In the genomic region with DNA sequence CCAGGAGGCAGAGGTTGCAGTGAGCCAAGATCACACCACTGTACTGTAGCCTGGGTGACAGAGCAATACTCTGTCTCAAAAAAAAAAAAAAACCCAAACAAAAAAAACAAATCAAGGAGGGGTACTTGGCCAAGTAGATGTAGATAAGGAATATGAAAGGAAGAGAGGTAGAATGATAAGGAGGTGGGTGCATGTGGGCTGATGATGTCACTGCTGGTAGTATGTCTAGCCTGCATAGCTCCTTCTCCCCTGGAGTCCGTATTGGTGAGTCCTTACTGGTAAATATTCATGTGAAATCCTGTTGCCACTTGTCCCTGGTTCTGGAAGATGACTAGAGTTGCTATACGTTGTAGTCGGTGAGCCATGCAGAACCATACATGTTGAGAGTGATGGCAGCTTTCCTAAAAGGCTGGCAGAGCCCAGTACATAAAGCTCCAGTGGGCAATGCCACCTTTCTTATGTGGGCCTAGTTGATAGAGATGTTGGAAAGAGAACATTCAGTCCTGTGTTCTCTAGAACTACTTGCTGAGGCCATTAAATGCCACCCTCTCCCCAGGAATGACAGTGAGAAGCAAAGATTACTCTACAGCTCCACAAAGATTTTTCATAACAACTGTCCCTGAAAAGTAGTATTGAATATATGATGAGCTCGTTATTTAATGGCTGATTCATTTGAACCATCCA, we compare ENCODE assay signal across 27 cellular contexts. TPM values are rescaled to one million over a fixed set of nuclear protein-coding genes. Genes with fewer than 3 reads are reported as not detected.
DNase-seq lines count a peak whose midpoint lies in the region; ATAC-seq and TF ChIP-seq lines count a peak whose summit lies in the region.
"Had no signal": no experiment of that assay in that cellular context is flagged by ENCODE, and none has a peak within 500 bp of the region (broad histone marks: within the 10 kb centered on the region; RNA-seq: fewer than 3 reads in every experiment).

No MANE protein-coding gene starts in this region.

- H4K12ac ChIP-seq in trophoblast cell (ENCODE audit: low read depth, low read length): no peak overlapping the region

- POLR2A ChIA-PET in activated CD8-positive, alpha-beta T cell treated with anti-CD3 and anti-CD28 coated beads, Interleukin-2, amount 10 ng/mL, durations not matched to agents 7 days and 5 days (lab: Charles Lee): interaction anchor here (0.7 kb wide), 1 partner anchor 11 kb away, joined by 3 read pairs; a partner anchor contains a TSS
- POLR2A ChIA-PET in activated CD8-positive, alpha-beta T cell treated with anti-CD3 and anti-CD28 coated beads for 36 hours (lab: Charles Lee): interaction anchor here (1.5 to 2.2 kb wide), 2 partner anchors 8 to 9 kb away, joined by 4 to 7 read pairs; no protein-coding TSS in a partner anchor

- peak overlapping the region; percentile 53 for H4K8ac ChIP-seq in trophoblast cell (ENCODE audit: low read depth, low read length)

- no peaks in the 10 kb centered on the region for H3K9me3 Mint-ChIP-seq in activated CD8-positive, alpha-beta T cell treated with anti-CD3 and anti-CD28 coated beads, Interleukin-2, amount 10 ng/mL, durations not matched to agents 7 days and 5 days (ENCODE audit: insufficient read depth)
- no peaks in the 10 kb centered on the region for H3K9me3 Mint-ChIP-seq in activated CD8-positive, alpha-beta T cell treated with anti-CD3 and anti-CD28 coated beads for 36 hours
- H3K9me3 Mint-ChIP-seq: mesothelial cell of epicardium had no signal

- H3K79me2 ChIP-seq in OCI-LY1 (ENCODE audit: insufficient read depth, low read length): peaks cover 26% of the 10 kb centered on the region
- peaks cover 2% of the 10 kb centered on the region for H3K79me2 ChIP-seq in trophoblast cell (ENCODE audit: control insufficient read depth, insufficient read depth, low read length, poor library complexity)

- H3K4me1 ChIP-seq in OCI-LY1 (ENCODE audit: insufficient read depth, low read length, severe bottlenecking) (peaks cover 62% of the 10 kb centered on the region), trophoblast cell (ENCODE audit: control insufficient read depth in 1 of 2, insufficient read depth in 2 of 2, low read length in 2 of 2) (peaks cover 3 to 5% of the 10 kb centered on the region in 2 experiments)
- H3K4me1 ChIP-seq: BE2C, prostate gland had no signal

- H3K27ac Mint-ChIP-seq in activated CD8-positive, alpha-beta T cell treated with anti-CD3 and anti-CD28 coated beads, Interleukin-2, amount 10 ng/mL, durations not matched to agents 7 days and 5 days: peak overlapping the region; percentile 21
- no peak overlapping the region for H3K27ac Mint-ChIP-seq in activated CD8-positive, alpha-beta T cell treated with anti-CD3 and anti-CD28 coated beads for 36 hours
- H3K27ac Mint-ChIP-seq: mesothelial cell of epicardium had no signal

- no peaks in the 10 kb centered on the region for H3K9me3 ChIP-seq in OCI-LY1 (ENCODE audit: low read length)
- H3K9me3 ChIP-seq in trophoblast cell (ENCODE audit: insufficient read depth, low read depth, low read length): no peaks in the 10 kb centered on the region
- H3K9me3 ChIP-seq: BE2C, esophagus muscularis mucosa, HAP-1, prostate gland had no signal

- no peak overlapping the region for H2BK120ac ChIP-seq in trophoblast cell (ENCODE audit: insufficient read depth, low read length, poor library complexity)

- H3F3A ChIP-seq in OCI-LY1 (ENCODE audit: insufficient read depth, low read length): 0 out of 2 replicates have a peak, but pooled peaks cover 6% of the 10 kb centered on the region

- H3K9ac ChIP-seq in OCI-LY1 (ENCODE audit: low read length): no peak overlapping the region
- H3K9ac ChIP-seq in trophoblast cell (ENCODE audit: low read length): no peak overlapping the region

- no peak overlapping the region for H2BK5ac ChIP-seq in trophoblast cell (ENCODE audit: low read depth, low read length, poor library complexity)

- CTCF ChIA-PET in activated CD8-positive, alpha-beta T cell treated with anti-CD3 and anti-CD28 coated beads, Interleukin-2, amount 10 ng/mL, durations not matched to agents 7 days and 5 days (lab: Charles Lee): no interaction called here
- CTCF ChIA-PET in activated CD8-positive, alpha-beta T cell treated with anti-CD3 and anti-CD28 coated beads for 36 hours (lab: Charles Lee): interaction anchor here (1.0 to 2.5 kb wide), 2 partner anchors 9 to 10 kb away, joined by 3 to 12 read pairs; no protein-coding TSS in a partner anchor

- no peak for ATAC-seq in activated CD8-positive, alpha-beta T cell treated with anti-CD3 and anti-CD28 coated beads, Interleukin-2, amount 10 ng/mL, durations not matched to agents 7 days and 5 days
- ATAC-seq in activated CD8-positive, alpha-beta T cell treated with anti-CD3 and anti-CD28 coated beads for 36 hours: no peak
- ATAC-seq in HG02870 (IDR thresholded peaks at IDR 0.05; ENCODE audit: unreplicated experiment) (no peak), GM21367 (IDR thresholded peaks at IDR 0.05; ENCODE audit: unreplicated experiment) (no peak)
- ATAC-seq: left colon had no signal

- no peaks in the 10 kb centered on the region for H4K20me1 ChIP-seq in OCI-LY1 (ENCODE audit: insufficient read depth, low read length)

- H3K79me1 ChIP-seq in trophoblast cell (ENCODE audit: low read length): peaks cover 4% of the 10 kb centered on the region

- no peak overlapping the region for H3K14ac ChIP-seq in trophoblast cell (ENCODE audit: low read length)

- WGBS in trophoblast cell (ENCODE audit: extremely low coverage, insufficient coverage, insufficient read length): no CpG with 5 or more reads among the region's 4 CpGs

- H2BK12ac ChIP-seq in trophoblast cell (ENCODE audit: low read length): peak overlapping the region; percentile 13

- peak overlapping the region; percentile 69 for H3K23ac ChIP-seq in trophoblast cell (ENCODE audit: low read length)

- no peak overlapping the region for H3K4ac ChIP-seq in trophoblast cell (ENCODE audit: low read depth, low read length)

- no peak overlapping the region for H3K4me3 ChIP-seq in OCI-LY1 (ENCODE audit: low read depth, low read length, poor library complexity, severe bottlenecking)
- no peak overlapping the region for H3K4me3 ChIP-seq in epithelial cell of esophagus (ENCODE audit: low read length)
- no peak overlapping the region for H3K4me3 ChIP-seq in trophoblast cell (ENCODE audit: low read depth, low read length)
- H3K4me3 ChIP-seq: esophagus muscularis mucosa, HAP-1, prostate gland, smooth muscle cell had no signal

- H3K36me3 ChIP-seq in OCI-LY1 (ENCODE audit: insufficient read depth, low read length) (no peaks in the 10 kb centered on the region), trophoblast cell (ENCODE audit: control insufficient read depth in 1 of 2, insufficient read depth in 2 of 2, low read length in 2 of 2) (no peaks in the 10 kb centered on the region)
- H3K36me3 ChIP-seq: BE2C, esophagus muscularis mucosa, HAP-1, prostate gland had no signal

- no peak for TF ChIP-seq CTCF in activated CD8-positive, alpha-beta T cell treated with anti-CD3 and anti-CD28 coated beads for 36 hours (IDR thresholded peaks at IDR 0.05)
- TF ChIP-seq CTCF in OCI-LY1 (IDR thresholded peaks at IDR 0.05; ENCODE audit: low read length) (no peak), epithelial cell of esophagus (IDR thresholded peaks at IDR 0.05; ENCODE audit: insufficient read depth, low read depth, low read length, missing control alignments) (no peak)

- H3K27ac ChIP-seq in OCI-LY1 (ENCODE audit: low read depth, low read length, poor library complexity, severe bottlenecking): peak overlapping the region; percentile 20
- no peak overlapping the region for H3K27ac ChIP-seq in trophoblast cell (ENCODE audit: low read depth, low read length)
- H3K27ac ChIP-seq: esophagus muscularis mucosa, prostate gland had no signal

- DNase-seq in activated CD8-positive, alpha-beta T cell treated with anti-CD3 and anti-CD28 coated beads, Interleukin-2, amount 10 ng/mL, durations not matched to agents 7 days and 5 days: no peak
- DNase-seq in activated CD8-positive, alpha-beta T cell treated with anti-CD3 and anti-CD28 coated beads for 36 hours: no peak
- DNase-seq in epithelial cell of esophagus (ENCODE audit: low read depth): peak; percentile 88
- DNase-seq in trophoblast cell: peak; percentile 77 to 80
- no peak for DNase-seq in NCI-H526 treated with DMSO at 0.1 percent for 48 hours (lab: John Stamatoyannopoulos, UW)
- DNase-seq: activated CD8-positive, alpha-beta memory T cell treated with anti-CD3 and anti-CD28 coated beads, Interleukin-2, amount 50 U/mL, for 48 hours; activated gamma-delta T cell treated with Interleukin-2 at 50 U/mL for 16 hours; amygdala; BE2C; caudate nucleus; left colon; NCI-H1092; NCI-H2029; NCI-H446; stimulated activated CD4-positive, alpha-beta T cell treated with anti-CD3 and anti-CD28 coated beads, Interleukin-2, amount 100 ng/mL, for 48 hours had no signal

- H3K4me3 Mint-ChIP-seq in activated CD8-positive, alpha-beta T cell treated with anti-CD3 and anti-CD28 coated beads, Interleukin-2, amount 10 ng/mL, durations not matched to agents 7 days and 5 days: no peak overlapping the region
- H3K4me3 Mint-ChIP-seq in activated CD8-positive, alpha-beta T cell treated with anti-CD3 and anti-CD28 coated beads for 36 hours: no peak overlapping the region
- H3K4me3 Mint-ChIP-seq: mesothelial cell of epicardium had no signal

- H3K9me2 ChIP-seq in OCI-LY1 (ENCODE audit: low read depth, low read length): no peaks in the 10 kb centered on the region

- H3K4me2 ChIP-seq in OCI-LY1 (ENCODE audit: low read length) (no peak overlapping the region), trophoblast cell (ENCODE audit: low read length) (no peak overlapping the region)
- H3K4me2 ChIP-seq: smooth muscle cell had no signal

- H2AFZ ChIP-seq in OCI-LY1 (ENCODE audit: low read length) (no peak overlapping the region), trophoblast cell (ENCODE audit: insufficient read depth, low read length, poor library complexity) (no peak overlapping the region)

- no peak overlapping the region for H2AK5ac ChIP-seq in trophoblast cell (ENCODE audit: low read length)

- intact Hi-C loops in activated CD8-positive, alpha-beta T cell treated with anti-CD3 and anti-CD28 coated beads for 36 hours (cut with micrococcal nuclease): no loop called here

- H3K27me3 Mint-ChIP-seq in activated CD8-positive, alpha-beta T cell treated with anti-CD3 and anti-CD28 coated beads, Interleukin-2, amount 10 ng/mL, durations not matched to agents 7 days and 5 days (ENCODE audit: low read depth): no peaks in the 10 kb centered on the region
- H3K27me3 Mint-ChIP-seq in activated CD8-positive, alpha-beta T cell treated with anti-CD3 and anti-CD28 coated beads for 36 hours: no peaks in the 10 kb centered on the region

- H3K36me3 Mint-ChIP-seq in activated CD8-positive, alpha-beta T cell treated with anti-CD3 and anti-CD28 coated beads, Interleukin-2, amount 10 ng/mL, durations not matched to agents 7 days and 5 days (ENCODE audit: low read depth): peaks cover 37% of the 10 kb centered on the region
- peaks cover 3% of the 10 kb centered on the region for H3K36me3 Mint-ChIP-seq in activated CD8-positive, alpha-beta T cell treated with anti-CD3 and anti-CD28 coated beads for 36 hours (ENCODE audit: low read depth)
- H3K36me3 Mint-ChIP-seq: mesothelial cell of epicardium had no signal

- peaks cover 63% of the 10 kb centered on the region for H3K4me1 Mint-ChIP-seq in activated CD8-positive, alpha-beta T cell treated with anti-CD3 and anti-CD28 coated beads, Interleukin-2, amount 10 ng/mL, durations not matched to agents 7 days and 5 days (ENCODE audit: low read depth)
- peaks cover 44% of the 10 kb centered on the region for H3K4me1 Mint-ChIP-seq in activated CD8-positive, alpha-beta T cell treated with anti-CD3 and anti-CD28 coated beads for 36 hours (ENCODE audit: low read depth)

- H4K91ac ChIP-seq in trophoblast cell (ENCODE audit: low read depth, low read length): peak overlapping the region; percentile 64

- no peak overlapping the region for H3K18ac ChIP-seq in trophoblast cell (ENCODE audit: low read length)

- no peaks in the 10 kb centered on the region for H3K27me3 ChIP-seq in OCI-LY1 (ENCODE audit: insufficient read depth, low read length)
- no peaks in the 10 kb centered on the region for H3K27me3 ChIP-seq in trophoblast cell (ENCODE audit: insufficient read depth, low read length)
- H3K27me3 ChIP-seq: BE2C, esophagus muscularis mucosa had no signal

RNA-seq across cellular contexts. Expression of a gene that starts 11.0 kb away (rescaled TPM):
- 100 to 1,000 TPM; 112 to 120 TPM for total RNA-seq in activated CD8-positive, alpha-beta T cell treated with anti-CD3 and anti-CD28 coated beads, Interleukin-2, amount 10 ng/mL, durations not matched to agents 7 days and 5 days
- total RNA-seq in activated CD8-positive, alpha-beta T cell treated with anti-CD3 and anti-CD28 coated beads for 36 hours: 10 to 100 TPM; 18.6 to 28.8 TPM
- polyA plus RNA-seq in trophoblast cell (2013): 16.7 and 17.5 TPM in 2 replicates

RNA-seq across cellular contexts. Expression of a gene that starts 39.2 kb away (rescaled TPM):
- total RNA-seq in activated CD8-positive, alpha-beta T cell treated with anti-CD3 and anti-CD28 coated beads, Interleukin-2, amount 10 ng/mL, durations not matched to agents 7 days and 5 days: not detected
- not detected for total RNA-seq in activated CD8-positive, alpha-beta T cell treated with anti-CD3 and anti-CD28 coated beads for 36 hours
- polyA plus RNA-seq in trophoblast cell (2013): not detected in 2 replicates
- total RNA-seq: esophagus muscularis mucosa, left colon, LHCN-M2, mesothelial cell of epicardium, RPMI7951, smooth muscle cell, ureter had no signal
- polyA plus RNA-seq: neural cell had no signal

Comparison
In these comparisons a context has a peak if more than half of its experiments do, and no peak if none do; other contexts are left out.
1. DNase-seq: peak in epithelial cell of esophagus (single experiment) and trophoblast cell (2 of 2); none in activated CD8-positive, alpha-beta T cell treated with anti-CD3 and anti-CD28 coated beads, Interleukin-2, amount 10 ng/mL, durations not matched to agents 7 days and 5 days (single experiment), activated CD8-positive, alpha-beta T cell treated with anti-CD3 and anti-CD28 coated beads for 36 hours (single experiment) and NCI-H526 treated with DMSO at 0.1 percent for 48 hours (single experiment).